ENCODE assay signal across 10 cellular contexts in genomic region chr7:123355576-123356195, GRCh38.
DNase-seq lines count a peak whose midpoint lies in the region; ATAC-seq and TF ChIP-seq lines count a peak whose summit lies in the region.
"Had no signal": no experiment of that assay in that cellular context is flagged by ENCODE, and none has a peak within 500 bp of the region (broad histone marks: within the 10 kb centered on the region; RNA-seq: fewer than 3 reads in every experiment).

No MANE protein-coding gene starts in this region.

- ATAC-seq in GM19397 (IDR thresholded peaks at IDR 0.05; ENCODE audit: unreplicated experiment), result no peak

- H3K27me3 ChIP-seq in SJSA1 (replicated peaks) (no peaks in the 10 kb centered on the region), hepatocyte (no peaks in the 10 kb centered on the region)
- H3K27me3 ChIP-seq: adrenal gland had no signal

- no peaks in the 10 kb centered on the region for H3K79me2 ChIP-seq in hepatocyte

- no peak for TF ChIP-seq CTCF in hepatocyte (IDR thresholded peaks at IDR 0.05; ENCODE audit: poor library complexity)

- CTCF ChIA-PET in HEK293T (lab: Yijun Ruan, JAX), result no interaction called here

- peak; percentile 98 for DNase-seq in COLO829 (ENCODE audit: low spot score)
- DNase-seq in HEK293T (ENCODE audit: extremely low spot score), result peak; percentile 40
- DNase-seq in SJSA1 (ENCODE audit: low read depth in 1 of 2, low spot score in 2 of 2), result peak; percentile 62 to 75
- DNase-seq in hepatocyte (ENCODE audit: low spot score), result peak; percentile 10
- no peak for DNase-seq in activated effector memory CD4-positive, alpha-beta T cell treated with Interleukin-2 at 50 U/mL for 16 hours
- DNase-seq in DMS79 treated with DMSO at 0.1 percent for 48 hours (lab: John Stamatoyannopoulos, UW), result no peak
- no peak for DNase-seq in GF-D8 (lab: John Stamatoyannopoulos, UW)
- DNase-seq: adrenal gland had no signal

- H4K20me1 ChIP-seq in hepatocyte (ENCODE audit: insufficient read depth, poor library complexity, severe bottlenecking), result no peaks in the 10 kb centered on the region

- H3K27ac ChIP-seq in SJSA1, result peak overlapping the region; percentile 45
- no peak overlapping the region for H3K27ac ChIP-seq in hepatocyte
- H3K27ac ChIP-seq: adrenal gland, HL-60 had no signal

- H3K36me3 ChIP-seq in SJSA1 (peaks cover 31% of the 10 kb centered on the region), hepatocyte (replicated peaks; ENCODE audit: insufficient read depth, low read depth) (no peaks in the 10 kb centered on the region)
- H3K36me3 ChIP-seq: adrenal gland had no signal

- 78% methylated on average over 5 of the region's 5 CpGs for WGBS in hepatocyte (ENCODE audit: low lambda C conversion rate, missing lambda C conversion rate)

- H3K4me3 ChIP-seq in SJSA1 (no peak overlapping the region; the same call in 1 of the 2 replicates), hepatocyte (no peak overlapping the region)
- H3K4me3 ChIP-seq: adrenal gland had no signal

- H2AFZ ChIP-seq in hepatocyte, result no peak overlapping the region

- H3K9me2 ChIP-seq in hepatocyte (replicated peaks; ENCODE audit: insufficient read depth), result no peaks in the 10 kb centered on the region

- H3K4me1 ChIP-seq in SJSA1 (replicated peaks) (peaks cover 18% of the 10 kb centered on the region), hepatocyte (ENCODE audit: insufficient read depth) (peaks cover 5% of the 10 kb centered on the region)
- H3K4me1 ChIP-seq: adrenal gland had no signal

- POLR2A ChIA-PET in HEK293T (lab: Yijun Ruan, JAX), result no interaction called here

- H3K9me3 ChIP-seq in SJSA1 (replicated peaks), result no peaks in the 10 kb centered on the region
- no peaks in the 10 kb centered on the region for H3K9me3 ChIP-seq in hepatocyte (ENCODE audit: low read depth)
- H3K9me3 ChIP-seq: adrenal gland had no signal

- H3K4me2 ChIP-seq in hepatocyte, result no peak overlapping the region

TF ChIP-seq in HEK293T, 16 proteins besides CTCF, POLR2A, EP300 and RAD21:
- TF ChIP-seq LEF1 (IDR thresholded peaks at IDR 0.05; ENCODE audit: borderline replicate concordance) (no peak), NFRKB (IDR thresholded peaks at IDR 0.05) (no peak), BHLHE40 (IDR thresholded peaks at IDR 0.05; ENCODE audit: borderline replicate concordance) (no peak), FOXK2 (IDR thresholded peaks at IDR 0.05) (no peak), HDGF (IDR thresholded peaks at IDR 0.05; ENCODE audit: borderline replicate concordance) (no peak), FOXA1 (IDR thresholded peaks at IDR 0.05) (no peak), ZNF384 (IDR thresholded peaks at IDR 0.05) (no peak), L3MBTL2 (conservative IDR thresholded peaks at IDR 0.05) (no peak), SP1 (IDR thresholded peaks at IDR 0.05) (no peak), ELF4 (IDR thresholded peaks at IDR 0.05) (no peak), ARNT (IDR thresholded peaks at IDR 0.05) (no peak), FOXM1 (IDR thresholded peaks at IDR 0.05; ENCODE audit: borderline replicate concordance) (no peak), SUZ12 (IDR thresholded peaks at IDR 0.05) (no peak), PKNOX1 (IDR thresholded peaks at IDR 0.05) (no peak), CTBP1 (IDR thresholded peaks at IDR 0.05; ENCODE audit: borderline replicate concordance) (no peak), TARDBP (IDR thresholded peaks at IDR 0.05) (no peak)
TF ChIP-seq in HEK293T: peak in this region for 0.

Comparison
In these comparisons a context has a peak if more than half of its experiments do, and no peak if none do; other contexts are left out.
1. DNase-seq: peak in COLO829 (single experiment), HEK293T (single experiment), SJSA1 (2 of 2) and hepatocyte (single experiment); none in activated effector memory CD4-positive, alpha-beta T cell treated with Interleukin-2 at 50 U/mL for 16 hours (single experiment), DMS79 treated with DMSO at 0.1 percent for 48 hours (single experiment) and GF-D8 (single experiment).